In genomic region chr18:2571200-2572143, GRCh38 we compare ENCODE assay signal across 8 cellular contexts. TPM values are rescaled to one million over a fixed set of nuclear protein-coding genes. Genes with fewer than 3 reads are reported as not detected.
DNase-seq lines count a peak whose midpoint lies in the region; ATAC-seq and TF ChIP-seq lines count a peak whose summit lies in the region.

A gene with protein sequence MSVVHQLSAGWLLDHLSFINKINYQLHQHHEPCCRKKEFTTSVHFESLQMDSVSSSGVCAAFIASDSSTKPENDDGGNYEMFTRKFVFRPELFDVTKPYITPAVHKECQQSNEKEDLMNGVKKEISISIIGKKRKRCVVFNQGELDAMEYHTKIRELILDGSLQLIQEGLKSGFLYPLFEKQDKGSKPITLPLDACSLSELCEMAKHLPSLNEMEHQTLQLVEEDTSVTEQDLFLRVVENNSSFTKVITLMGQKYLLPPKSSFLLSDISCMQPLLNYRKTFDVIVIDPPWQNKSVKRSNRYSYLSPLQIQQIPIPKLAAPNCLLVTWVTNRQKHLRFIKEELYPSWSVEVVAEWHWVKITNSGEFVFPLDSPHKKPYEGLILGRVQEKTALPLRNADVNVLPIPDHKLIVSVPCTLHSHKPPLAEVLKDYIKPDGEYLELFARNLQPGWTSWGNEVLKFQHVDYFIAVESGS (minus strand): TSS chr18:2571505. CDS start chr18:2567216, 4,289 bp downstream.
Gene NDC80, plus strand, starts transcription at chr18:2571557. Its CDS starts 1,429 bp downstream, at chr18:2572986.

- H3K27me3 ChIP-seq in RWPE2 (ENCODE audit: insufficient read depth, poor library complexity, severe bottlenecking) = no peaks in the 10 kb centered on the region

- no peaks in the 10 kb centered on the region for H3K9me3 ChIP-seq in RWPE2 (ENCODE audit: severe bottlenecking)

- peak within 1 kb of the TSS; percentile 99 for H3K4me3 Mint-ChIP-seq in activated T-helper 2 cell treated with anti-CD3 and anti-CD28 coated beads, Interferon-gamma antibody, Interleukin-2, Interleukin-4, amounts not matched to agents 10 μg/mL and 5 μg/mL and 100 μg/mL, durations not matched to agents 14 hours and 24 hours and 36 hours (ENCODE audit: low read depth)
- H3K4me3 Mint-ChIP-seq in natural killer cell treated with Interleukin-12 subunit alpha and Interleukin-12 subunit beta and Interleukin-15 and Interleukin-18, amount 100 ng/mL, for 72 hours = peak within 1 kb of the TSS; percentile 99

- H3K27me3 Mint-ChIP-seq in activated T-helper 2 cell treated with anti-CD3 and anti-CD28 coated beads, Interferon-gamma antibody, Interleukin-2, Interleukin-4, amounts not matched to agents 10 μg/mL and 5 μg/mL and 100 μg/mL, durations not matched to agents 14 hours and 24 hours and 36 hours (ENCODE audit: low read depth) = no peaks in the 10 kb centered on the region
- H3K27me3 Mint-ChIP-seq in natural killer cell treated with Interleukin-12 subunit alpha and Interleukin-12 subunit beta and Interleukin-15 and Interleukin-18, amount 100 ng/mL, for 72 hours = no peaks in the 10 kb centered on the region

- peak within 1 kb of the TSS; percentile 73 for H3K27ac ChIP-seq in RWPE2 (ENCODE audit: poor library complexity, severe bottlenecking)

- peaks cover 66% of the 10 kb centered on the region for H3K36me3 Mint-ChIP-seq in activated T-helper 2 cell treated with anti-CD3 and anti-CD28 coated beads, Interferon-gamma antibody, Interleukin-2, Interleukin-4, amounts not matched to agents 10 μg/mL and 5 μg/mL and 100 μg/mL, durations not matched to agents 14 hours and 24 hours and 36 hours (ENCODE audit: low read depth)
- peaks cover 18% of the 10 kb centered on the region for H3K36me3 Mint-ChIP-seq in natural killer cell treated with Interleukin-12 subunit alpha and Interleukin-12 subunit beta and Interleukin-15 and Interleukin-18, amount 100 ng/mL, for 72 hours

- intact Hi-C loops in activated T-helper 2 cell treated with anti-CD3 and anti-CD28 coated beads, Interferon-gamma antibody, Interleukin-2, Interleukin-4, amounts not matched to agents 10 μg/mL and 5 μg/mL and 100 μg/mL, durations not matched to agents 14 hours and 24 hours and 36 hours (cut with micrococcal nuclease) = loop anchor here (1.0 to 10.0 kb wide), 7 partner anchors 35 to 691 kb away; partner anchors contain the start of genes EMILIN2, MYL12B and SMCHD1

- H3K9me3 Mint-ChIP-seq in activated T-helper 2 cell treated with anti-CD3 and anti-CD28 coated beads, Interferon-gamma antibody, Interleukin-2, Interleukin-4, amounts not matched to agents 10 μg/mL and 5 μg/mL and 100 μg/mL, durations not matched to agents 14 hours and 24 hours and 36 hours = no peaks in the 10 kb centered on the region
- no peaks in the 10 kb centered on the region for H3K9me3 Mint-ChIP-seq in natural killer cell treated with Interleukin-12 subunit alpha and Interleukin-12 subunit beta and Interleukin-15 and Interleukin-18, amount 100 ng/mL, for 72 hours

- peak within 1 kb of the TSS; percentile 98 for H3K27ac Mint-ChIP-seq in activated T-helper 2 cell treated with anti-CD3 and anti-CD28 coated beads, Interferon-gamma antibody, Interleukin-2, Interleukin-4, amounts not matched to agents 10 μg/mL and 5 μg/mL and 100 μg/mL, durations not matched to agents 14 hours and 24 hours and 36 hours
- H3K27ac Mint-ChIP-seq in natural killer cell treated with Interleukin-12 subunit alpha and Interleukin-12 subunit beta and Interleukin-15 and Interleukin-18, amount 100 ng/mL, for 72 hours = peak within 1 kb of the TSS; percentile 98 to 99

- DNase-seq in Daoy (ENCODE audit: low read depth) (peak; percentile 88), KG1 (lab: John Stamatoyannopoulos, UW) (peak; percentile 93), RWPE2 (ENCODE audit: low spot score) (peak; percentile 75), fibroblast of pulmonary artery (ENCODE audit: low read depth) (peak; percentile 92)
- DNase-seq in activated T-helper 2 cell treated with anti-CD3 and anti-CD28 coated beads, Interferon-gamma antibody, Interleukin-2, Interleukin-4, amounts not matched to agents 10 μg/mL and 5 μg/mL and 100 μg/mL, durations not matched to agents 14 hours and 24 hours and 36 hours (ENCODE audit: low spot score) = peak; percentile 82
- DNase-seq in natural killer cell treated with Interleukin-12 subunit alpha and Interleukin-12 subunit beta and Interleukin-15 and Interleukin-18, amount 100 ng/mL, for 72 hours (ENCODE audit: low spot score) = peak; percentile 90
- DNase-seq in stimulated activated naive CD4-positive, alpha-beta T cell treated with Interleukin-2 at 50 U/mL for 16 hours (lab: John Stamatoyannopoulos, UW) = peak; percentile 79

- ATAC-seq in GM21737 (IDR thresholded peaks at IDR 0.05; ENCODE audit: unreplicated experiment) (peak; percentile 79), RWPE2 (ENCODE audit: low read depth) (peak; percentile 71)
- ATAC-seq in natural killer cell treated with Interleukin-12 subunit alpha and Interleukin-12 subunit beta and Interleukin-15 and Interleukin-18, amount 100 ng/mL, for 72 hours = peak; percentile 92 to 95

- peaks cover 21% of the 10 kb centered on the region for H3K4me1 ChIP-seq in RWPE2 (ENCODE audit: insufficient read depth, poor library complexity, severe bottlenecking)

- peak within 1 kb of the TSS; percentile 78 for H3K4me3 ChIP-seq in RWPE2 (ENCODE audit: severe bottlenecking)
- H3K4me3 ChIP-seq in fibroblast of pulmonary artery (replicated peaks; ENCODE audit: low read depth, low read length) = peak within 1 kb of the TSS; percentile 90

- no peak for TF ChIP-seq CTCF in RWPE2 (IDR thresholded peaks at IDR 0.05; ENCODE audit: poor library complexity, severe bottlenecking)
- no peak for TF ChIP-seq CTCF in fibroblast of pulmonary artery (IDR thresholded peaks at IDR 0.05; ENCODE audit: low read length, missing control alignments)

- H3K4me1 Mint-ChIP-seq in activated T-helper 2 cell treated with anti-CD3 and anti-CD28 coated beads, Interferon-gamma antibody, Interleukin-2, Interleukin-4, amounts not matched to agents 10 μg/mL and 5 μg/mL and 100 μg/mL, durations not matched to agents 14 hours and 24 hours and 36 hours (ENCODE audit: low read depth) = peaks cover 52% of the 10 kb centered on the region
- peaks cover 27 to 55% of the 10 kb centered on the region in 2 donors for H3K4me1 Mint-ChIP-seq in natural killer cell treated with Interleukin-12 subunit alpha and Interleukin-12 subunit beta and Interleukin-15 and Interleukin-18, amount 100 ng/mL, for 72 hours (ENCODE audit: low read depth in 2 of 2)

- peaks cover 52% of the 10 kb centered on the region for H3K36me3 ChIP-seq in RWPE2 (ENCODE audit: low read depth)

RNA-seq across cellular contexts. Expression of the first gene that starts in this region (rescaled TPM):
- total RNA-seq in Daoy (2014; rRNA removed; shearing (Covaris generic)) = 5.3 and 6.5 TPM in 2 replicates
- 17.8 and 18.3 TPM in 2 replicates for total RNA-seq in activated T-helper 2 cell treated with anti-CD3 and anti-CD28 coated beads, Interferon-gamma antibody, Interleukin-2, Interleukin-4, amounts not matched to agents 10 μg/mL and 5 μg/mL and 100 μg/mL, durations not matched to agents 14 hours and 24 hours and 36 hours
- total RNA-seq in natural killer cell treated with Interleukin-12 subunit alpha and Interleukin-12 subunit beta and Interleukin-15 and Interleukin-18, amount 100 ng/mL, for 72 hours = 10 to 100 TPM; 17.5 to 22.3 TPM

RNA-seq across cellular contexts. Expression of gene NDC80, which starts in this region (rescaled TPM):
- 48.9 and 56.7 TPM in 2 replicates for total RNA-seq in Daoy (2014; rRNA removed; shearing (Covaris generic))
- total RNA-seq in activated T-helper 2 cell treated with anti-CD3 and anti-CD28 coated beads, Interferon-gamma antibody, Interleukin-2, Interleukin-4, amounts not matched to agents 10 μg/mL and 5 μg/mL and 100 μg/mL, durations not matched to agents 14 hours and 24 hours and 36 hours = 41.5 and 43.0 TPM in 2 replicates
- total RNA-seq in natural killer cell treated with Interleukin-12 subunit alpha and Interleukin-12 subunit beta and Interleukin-15 and Interleukin-18, amount 100 ng/mL, for 72 hours = 10 to 100 TPM; 24.5 to 52.3 TPM

Comparison
In these comparisons a context has a peak if more than half of its experiments do, and no peak if none do; other contexts are left out.
1. Peak in every context shown above with its lines: DNase-seq, ATAC-seq, H3K4me3 ChIP-seq and H3K27ac ChIP-seq.